8 cellular contexts compared by ENCODE assay signal in the genomic region with DNA sequence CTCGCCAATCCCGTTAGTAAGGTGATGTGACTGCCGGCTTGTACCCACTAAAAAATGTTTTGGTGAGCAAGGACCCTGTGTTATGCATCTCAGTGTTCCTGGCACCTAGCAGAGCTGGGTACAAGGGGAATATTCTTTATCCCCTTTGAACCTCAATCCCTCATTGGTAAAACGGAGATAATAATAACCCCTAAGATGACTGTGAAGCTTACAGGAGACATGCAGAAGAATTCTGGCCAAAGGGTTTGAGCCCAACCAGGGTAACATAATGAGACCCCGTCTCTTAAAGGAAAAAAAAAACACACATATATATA. TPM values are rescaled to one million over a fixed set of nuclear protein-coding genes. Genes with fewer than 3 reads are reported as not detected.
A peak's percentile ranks its signal among the peaks of the same experiment; 100 is the strongest.
DNase-seq lines count a peak whose midpoint lies in the region; ATAC-seq and TF ChIP-seq lines count a peak whose summit lies in the region.

No MANE protein-coding gene starts in this region.

- no peaks in the 10 kb centered on the region for H3K36me3 ChIP-seq in CD8-positive, alpha-beta T cell (ENCODE audit: insufficient read depth, low read length)
- no peaks in the 10 kb centered on the region for H3K36me3 ChIP-seq in PC-3 (ENCODE audit: low read depth, low read length)

- peak overlapping the region; percentile 88 for H3K27ac Mint-ChIP-seq in CD8-positive, alpha-beta T cell
- H3K27ac Mint-ChIP-seq in endothelial cell (ENCODE audit: unreplicated experiment) = peak overlapping the region; percentile 21
- no peak overlapping the region for H3K27ac Mint-ChIP-seq in osteocyte (ENCODE audit: unreplicated experiment)

- TF ChIP-seq CTCF in CD8-positive, alpha-beta T cell (IDR thresholded peaks at IDR 0.05) = no peak
- TF ChIP-seq CTCF in PC-3 (conservative IDR thresholded peaks at IDR 0.05; ENCODE audit: low read depth, low read length) (no peak), endothelial cell (IDR thresholded peaks at IDR 0.05; ENCODE audit: unreplicated experiment) (no peak), osteocyte (IDR thresholded peaks at IDR 0.05) (no peak)

- H3K4me1 ChIP-seq in CD8-positive, alpha-beta T cell (ENCODE audit: insufficient read depth, low read length) = peaks cover 46% of the 10 kb centered on the region
- peaks cover 16% of the 10 kb centered on the region for H3K4me1 ChIP-seq in PC-3 (ENCODE audit: insufficient read depth, low read length)

- H3F3A ChIP-seq in PC-3 (ENCODE audit: low read length, unreplicated experiment) = no peaks in the 10 kb centered on the region

- peaks cover 60% of the 10 kb centered on the region for H3K4me1 Mint-ChIP-seq in CD8-positive, alpha-beta T cell (ENCODE audit: low read depth)
- H3K4me1 Mint-ChIP-seq in endothelial cell (ENCODE audit: unreplicated experiment) (peaks cover 19% of the 10 kb centered on the region), osteocyte (ENCODE audit: unreplicated experiment) (peaks cover 39% of the 10 kb centered on the region)

- H3K27ac ChIP-seq in CD8-positive, alpha-beta T cell (ENCODE audit: low read depth, low read length) = peak overlapping the region; percentile 64
- no peak overlapping the region for H3K27ac ChIP-seq in PC-3 (ENCODE audit: low read length)

- no peaks in the 10 kb centered on the region for H3K27me3 Mint-ChIP-seq in CD8-positive, alpha-beta T cell (ENCODE audit: low read depth)
- H3K27me3 Mint-ChIP-seq in endothelial cell (ENCODE audit: unreplicated experiment) = peaks cover 8% of the 10 kb centered on the region
- no peaks in the 10 kb centered on the region for H3K27me3 Mint-ChIP-seq in osteocyte (ENCODE audit: unreplicated experiment)

- peaks cover 32% of the 10 kb centered on the region for H4K20me1 ChIP-seq in PC-3 (ENCODE audit: low read length)

- no peaks in the 10 kb centered on the region for H3K27me3 ChIP-seq in CD8-positive, alpha-beta T cell (ENCODE audit: insufficient read depth, low read length)
- no peaks in the 10 kb centered on the region for H3K27me3 ChIP-seq in PC-3 (ENCODE audit: low read length)

- H2AFZ ChIP-seq in PC-3 (ENCODE audit: low read length) = no peak overlapping the region

- BruUV-seq in PC-3 (replicated peaks; lab: Mats Ljungman, UMichigan) = TSS peak; percentile 70

- POLR2A ChIA-PET in CD8-positive, alpha-beta T cell (lab: Charles Lee) = interaction anchor here (0.8 to 1.6 kb wide), 5 partner anchors 13 to 48 kb away, joined by 3 to 4 read pairs (median 3); a partner anchor contains a TSS
- POLR2A ChIA-PET in PC-3 (lab: Charles Lee; ENCODE audit: unreplicated experiment) = no interaction called here

- CTCF ChIA-PET in CD8-positive, alpha-beta T cell (lab: Charles Lee) = interaction anchor here (1.8 kb wide), 1 partner anchor 88 kb away, joined by 4 read pairs; no protein-coding TSS in a partner anchor
- CTCF ChIA-PET in PC-3 (lab: Charles Lee) = no interaction called here

- no peak for ATAC-seq in CD8-positive, alpha-beta T cell
- ATAC-seq in PC-3 = no peak
- no peak for ATAC-seq in HG02610 (IDR thresholded peaks at IDR 0.05; ENCODE audit: unreplicated experiment)

- peak overlapping the region; percentile 92 for H3K4me3 Mint-ChIP-seq in CD8-positive, alpha-beta T cell
- H3K4me3 Mint-ChIP-seq in endothelial cell (ENCODE audit: unreplicated experiment) = peak overlapping the region; percentile 90
- peak overlapping the region; percentile 82 for H3K4me3 Mint-ChIP-seq in osteocyte (ENCODE audit: unreplicated experiment)

- no peak for DNase-seq in CD8-positive, alpha-beta T cell
- DNase-seq in PC-3 (no peak), endothelial cell (ENCODE audit: low spot score) (no peak), osteocyte (ENCODE audit: extremely low spot score, unreplicated experiment) (no peak), NCI-H2227 treated with DMSO at 0.1 percent for 48 hours (lab: John Stamatoyannopoulos, UW) (no peak), NOMO-1 treated with DMSO at 0.1 percent for 48 hours (lab: John Stamatoyannopoulos, UW; ENCODE audit: unreplicated experiment) (no peak), HPDE6-E6E7 (ENCODE audit: extremely low spot score) (no peak)

- H3K36me3 Mint-ChIP-seq in CD8-positive, alpha-beta T cell = peaks cover 12% of the 10 kb centered on the region
- H3K36me3 Mint-ChIP-seq in endothelial cell (ENCODE audit: low read depth, unreplicated experiment) (peaks cover 16% of the 10 kb centered on the region), osteocyte (ENCODE audit: unreplicated experiment) (peaks cover 2% of the 10 kb centered on the region)

- H3K9ac ChIP-seq in PC-3 (ENCODE audit: low read length) = peak overlapping the region; percentile 63; the same call in 1 of the 2 replicates

- H3K9me3 Mint-ChIP-seq in CD8-positive, alpha-beta T cell = no peaks in the 10 kb centered on the region
- H3K9me3 Mint-ChIP-seq in endothelial cell (ENCODE audit: unreplicated experiment) = no peaks in the 10 kb centered on the region
- H3K9me3 Mint-ChIP-seq in osteocyte (ENCODE audit: unreplicated experiment) = no peaks in the 10 kb centered on the region

- no peaks in the 10 kb centered on the region for H3K9me2 ChIP-seq in PC-3 (replicated peaks; ENCODE audit: low read length)

- H3K4me3 ChIP-seq in CD8-positive, alpha-beta T cell (ENCODE audit: low read depth, low read length) = peak overlapping the region; percentile 73
- peak overlapping the region; percentile 80 for H3K4me3 ChIP-seq in PC-3 (ENCODE audit: low read length)

- intact Hi-C loops in CD8-positive, alpha-beta T cell (cut with DNase I, micrococcal nuclease) = loop anchor here in 1 of 2 experiments (10.0 kb wide), 1 partner anchor 55 kb away; a partner anchor contains a TSS
- intact Hi-C loops in PC-3 (cut with micrococcal nuclease) = no loop called here

- peak overlapping the region; percentile 91 for H3K4me2 ChIP-seq in PC-3 (ENCODE audit: low read length)

- no peaks in the 10 kb centered on the region for H3K9me3 ChIP-seq in CD8-positive, alpha-beta T cell (ENCODE audit: low read length)
- no peaks in the 10 kb centered on the region for H3K9me3 ChIP-seq in PC-3 (ENCODE audit: low read length)

- peaks cover 50% of the 10 kb centered on the region for H3K79me2 ChIP-seq in PC-3 (ENCODE audit: low read length)

RNA-seq across cellular contexts. Expression of a gene that starts 0.9 kb away (rescaled TPM):
- total RNA-seq in CD8-positive, alpha-beta T cell = 100 to 1,000 TPM; 220 to 239 TPM
- total RNA-seq in PC-3 (2014; rRNA removed) (26.5 and 29.0 TPM in 2 replicates), endothelial cell (ENCODE audit: unreplicated experiment) (65.1 TPM), osteocyte (59.7 and 64.6 TPM in 2 replicates)

RNA-seq across cellular contexts. Expression of a gene that starts 47.8 kb away (rescaled TPM):
- 1 to 10 TPM; 7.2 to 8.8 TPM for total RNA-seq in CD8-positive, alpha-beta T cell
- 23.7 and 31.6 TPM in 2 replicates for total RNA-seq in PC-3 (2014; rRNA removed)
- total RNA-seq in endothelial cell (ENCODE audit: unreplicated experiment) = 14.1 TPM
- 18.7 and 21.1 TPM in 2 replicates for total RNA-seq in osteocyte

RNA-seq across cellular contexts. Expression of a gene that starts 48.1 kb away (rescaled TPM):
- total RNA-seq in CD8-positive, alpha-beta T cell = 10 to 100 TPM; 49.0 to 51.1 TPM
- total RNA-seq in PC-3 (2014; rRNA removed) (69.7 and 85.3 TPM in 2 replicates), endothelial cell (ENCODE audit: unreplicated experiment) (89.1 TPM), osteocyte (92.1 and 100 TPM in 2 replicates)

RNA-seq across cellular contexts. Expression of a gene that starts 56.4 kb away (rescaled TPM):
- total RNA-seq in CD8-positive, alpha-beta T cell = 10 to 100 TPM; 13.3 to 14.7 TPM
- 8.6 and 13.5 TPM in 2 replicates for total RNA-seq in PC-3 (2014; rRNA removed)
- total RNA-seq in endothelial cell (ENCODE audit: unreplicated experiment) = 10.1 TPM
- total RNA-seq in osteocyte = 25.4 and 26.1 TPM in 2 replicates
